Comparison of ENCODE assay signal across 14 cellular contexts in genomic region chr6:111657146-111657545, GRCh38. TPM values are rescaled to one million over a fixed set of nuclear protein-coding genes. Genes with fewer than 3 reads are reported as not detected.
DNase-seq lines count a peak whose midpoint lies in the region; ATAC-seq, FAIRE-seq and TF ChIP-seq lines count a peak whose summit lies in the region.
"Had no signal": no experiment of that assay in that cellular context is flagged by ENCODE, and none has a peak within 500 bp of the region (broad histone marks: within the 10 kb centered on the region; RNA-seq: fewer than 3 reads in every experiment).

No MANE protein-coding gene starts in this region.

- H3K79me2 ChIP-seq in HepG2 (ENCODE audit: insufficient read depth, low read length): no peaks in the 10 kb centered on the region

- CTCF ChIA-PET in HepG2 (lab: Yijun Ruan, JAX; ENCODE audit: low intra/inter-chr PET ratio, low total read pairs): no interaction called here

- TF ChIP-seq CTCF in cardiac fibroblast (IDR thresholded peaks at IDR 0.05; ENCODE audit: low read depth, low read length) (no peak), HepG2 (CRISPR knock-in tag; IDR thresholded peaks at IDR 0.05) (no peak), spleen (IDR thresholded peaks at IDR 0.05 in 8 of 11, conservative IDR thresholded peaks at IDR 0.05 in 3 of 11) (no peak)

- peak; percentile 76 for ATAC-seq in HepG2
- ATAC-seq: Panc1 had no signal

- no peak for TF ChIP-seq RAD21 in HepG2 (CRISPR knock-in tag; IDR thresholded peaks at IDR 0.05)

- H3K27me3 ChIP-seq in HepG2 (ENCODE audit: control insufficient read depth in 1 of 2, insufficient read depth in 2 of 2, low read length in 2 of 2) (no peaks in the 10 kb centered on the region), spleen (replicated peaks in 1 of 7) (no peaks in the 10 kb centered on the region)
- H3K27me3 ChIP-seq: BLaER1 treated with 17β-estradiol and CSF1 and Interleukin-3, amounts not matched to agents 10 nM and 100 nM had no signal

- no peaks in the 10 kb centered on the region for H4K20me1 ChIP-seq in HepG2 (ENCODE audit: insufficient read depth, low read length)
- H4K20me1 ChIP-seq: BLaER1 treated with 17β-estradiol and CSF1 and Interleukin-3, amounts not matched to agents 10 nM and 100 nM had no signal

- H3K4me3 ChIP-seq in cardiac fibroblast (replicated peaks in 1 of 2; ENCODE audit: low read depth in 2 of 2, low read length in 2 of 2): no peak overlapping the region
- H3K4me3 ChIP-seq in HepG2 (replicated peaks in 1 of 3; ENCODE audit: insufficient read depth in 1 of 3, low read depth in 2 of 3, low read length in 3 of 3): no peak overlapping the region
- H3K4me3 ChIP-seq in spleen: no peak overlapping the region
- H3K4me3 ChIP-seq: BLaER1 treated with 17β-estradiol and CSF1 and Interleukin-3, amounts not matched to agents 10 nM and 100 nM; coronary artery had no signal

- no peak for TF ChIP-seq POLR2A in HepG2 (IDR thresholded peaks at IDR 0.05; ENCODE audit: insufficient read depth in 1 of 2, low read depth in 2 of 2, low read length in 2 of 2)
- TF ChIP-seq POLR2A in spleen (IDR thresholded peaks at IDR 0.05): no peak

- intact Hi-C loops in HepG2 (cut with micrococcal nuclease; ENCODE audit: unreplicated experiment): no loop called here
- intact Hi-C loops in spleen (cut with DNase I; ENCODE audit: low total_unique reads): no loop called here

- H3K9ac ChIP-seq in HepG2 (ENCODE audit: insufficient read depth, low read depth, low read length): no peak overlapping the region
- H3K9ac ChIP-seq: BLaER1 treated with 17β-estradiol and CSF1 and Interleukin-3, amounts not matched to agents 10 nM and 100 nM had no signal

- DNase-seq in AG08395 (ENCODE audit: low spot score) (peak; percentile 75), HS-27A (ENCODE audit: low read depth) (peak; percentile 11), cardiac fibroblast (ENCODE audit: low read depth in 2 of 2) (peak; percentile 66 to 78), HepG2 (ENCODE audit: low spot score) (peak; percentile 80), NCI-H748 (lab: John Stamatoyannopoulos, UW; ENCODE audit: unreplicated experiment) (no peak), NCI-H146 treated with DMSO at 0.1 percent for 48 hours (lab: John Stamatoyannopoulos, UW; ENCODE audit: unreplicated experiment) (no peak), spleen (no peak), T-helper 1 cell (no peak)
- DNase-seq: NCI-H2029 had no signal

- POLR2A ChIA-PET in HepG2 (lab: Yijun Ruan, JAX): no interaction called here

- H3K9me3 ChIP-seq in HepG2 (ENCODE audit: low read length) (no peaks in the 10 kb centered on the region), spleen (no peaks in the 10 kb centered on the region)
- H3K9me3 ChIP-seq: BLaER1 treated with 17β-estradiol and CSF1 and Interleukin-3, amounts not matched to agents 10 nM and 100 nM had no signal

- H3K4me1 ChIP-seq in HepG2 (ENCODE audit: insufficient read depth, low read length) (peaks cover 28% of the 10 kb centered on the region), spleen (peaks cover 0 to 14% (median under 1%) of the 10 kb centered on the region in 6 donors)

- in situ Hi-C loops in HepG2 (cut with HindIII; ENCODE audit: extremely low pct_ligation_motif_present, low pct_unique_long_range_greater_than_20kb): no loop called here

- 30% methylated on average over 1 of the region's 1 CpG for WGBS in HepG2 (ENCODE audit: low lambda C conversion rate)
- WGBS in spleen, 5 donors: 67 to 85% (median 76%) methylated on average over 1 of the region's 1 CpG

- H3K4me2 ChIP-seq in HepG2 (ENCODE audit: low read depth, low read length): no peak overlapping the region

- H2AFZ ChIP-seq in HepG2 (ENCODE audit: low read length): no peak overlapping the region

- H3K27ac ChIP-seq in HepG2 (ENCODE audit: extremely low read length, insufficient read depth, low read length) (no peak overlapping the region), spleen (no peak overlapping the region)
- H3K27ac ChIP-seq: BLaER1 treated with 17β-estradiol and CSF1 and Interleukin-3, amounts not matched to agents 10 nM and 100 nM; HL-60 had no signal

- BruUV-seq in HepG2 (replicated peaks; lab: Mats Ljungman, UMichigan): no TSS peak

- no peak for TF ChIP-seq EP300 in HepG2 (IDR thresholded peaks at IDR 0.05; ENCODE audit: low read depth in 2 of 2, low read length in 2 of 2)
- TF ChIP-seq EP300 in HepG2 (CRISPR knock-in tag; IDR thresholded peaks at IDR 0.05; ENCODE audit: borderline replicate concordance): no peak

- H3K36me3 ChIP-seq in HepG2 (replicated peaks in 1 of 2; ENCODE audit: control insufficient read depth in 1 of 2, insufficient read depth in 2 of 2, low read length in 2 of 2) (no peaks in the 10 kb centered on the region), spleen (peaks cover 0 to 36% (median 11%) of the 10 kb centered on the region in 6 donors)

- FAIRE-seq in HepG2 (lab: Jason Lieb, UNC): peak; percentile 39
- FAIRE-seq: GM12892 had no signal

TF ChIP-seq in HepG2, 621 proteins besides CTCF, POLR2A, EP300 and RAD21 (continues in another document):
- TF ChIP-seq KAT8 (CRISPR knock-in tag; IDR thresholded peaks at IDR 0.05): peak; percentile 28; the same call in 1 of the 2 replicates
- TF ChIP-seq ARID3A (IDR thresholded peaks at IDR 0.05; ENCODE audit: low read depth, low read length): peak; percentile 84
- peak; percentile 34; the same call in 1 of the 2 replicates for TF ChIP-seq NCOR1 (IDR thresholded peaks at IDR 0.05; ENCODE audit: borderline replicate concordance, low read length)
- no peak for TF ChIP-seq HCFC1 (IDR thresholded peaks at IDR 0.05; ENCODE audit: low read depth, low read length)
- TF ChIP-seq MAFF (IDR thresholded peaks at IDR 0.05; ENCODE audit: low read depth, low read length): peak; percentile 46

RNA-seq across cellular contexts. Expression of gene TRAF3IP2, which starts 51.5 kb away (rescaled TPM):
- total RNA-seq in HepG2 (2016; rRNA removed; fragmentation: Illumina TruSeq; extraction: Trizol) (7.2 and 8.1 TPM in 2 replicates), spleen (10 to 100 TPM in 6 of 7 donors, 1 to 10 TPM in 1; 9.4 to 26.0 (median 15.2) TPM)
- 3.0 and 3.4 TPM in 2 replicates for total RNA-seq in HepG2 (2016; cell fraction: cytosol; rRNA removed; fragmentation: Illumina TruSeq; extraction: Trizol; ENCODE audit: low read depth)
- 6.7 and 7.7 TPM in 2 replicates for total RNA-seq in HepG2 (2016; cell fraction: insoluble cytoplasmic fraction; rRNA removed; fragmentation: Illumina TruSeq; extraction: Trizol)
- 8.2 and 8.7 TPM in 2 replicates for total RNA-seq in HepG2 (2016; cell fraction: membrane; rRNA removed; fragmentation: Illumina TruSeq; extraction: Trizol)
- total RNA-seq in HepG2 (2016; cell fraction: nucleus; rRNA removed; fragmentation: Illumina TruSeq; extraction: Trizol): 4.9 and 7.7 TPM in 2 replicates
- polyA plus RNA-seq in HepG2 (2011; rRNA removed) (6.7 and 9.0 TPM in 2 replicates), spleen (10 to 100 TPM; 18.5 to 30.1 (median 25.6) TPM)
- 6.2 and 8.5 TPM in 2 replicates for polyA plus RNA-seq in HepG2 (2011; cell fraction: cytosol; rRNA removed)
- polyA plus RNA-seq in HepG2 (2011; cell fraction: nucleus; rRNA removed): 3.9 and 4.2 TPM in 2 replicates
- polyA plus RNA-seq in HepG2 (2012): 7.5 and 14.6 TPM in 2 replicates
- polyA plus RNA-seq in HepG2 (2016; cell fraction: cytosol; fragmentation: Illumina TruSeq; extraction: Trizol; ENCODE audit: low read depth): 2.9 and 3.1 TPM in 2 replicates
- 7.0 and 10.0 TPM in 2 replicates for polyA plus RNA-seq in HepG2 (2016; cell fraction: insoluble cytoplasmic fraction; fragmentation: Illumina TruSeq; extraction: Trizol; ENCODE audit: low read depth)
- 5.9 and 7.5 TPM in 2 replicates for polyA plus RNA-seq in HepG2 (2016; cell fraction: membrane; fragmentation: Illumina TruSeq; extraction: Trizol; ENCODE audit: low read depth)
- 4.2 and 6.1 TPM in 2 replicates for polyA plus RNA-seq in HepG2 (2016; cell fraction: nucleus; fragmentation: Illumina TruSeq; extraction: Trizol; ENCODE audit: insufficient read depth, low read depth)
- 22.7 and 33.3 TPM in 2 replicates for polyA minus RNA-seq in HepG2 (2011; rRNA and poly(A)+ RNA removed; ENCODE audit: low replicate concordance)
- 5.7 and 6.9 TPM in 2 replicates for polyA minus RNA-seq in HepG2 (2011; cell fraction: cytosol; rRNA and poly(A)+ RNA removed)
- 5.8 TPM in 2 replicates for polyA minus RNA-seq in HepG2 (2011; cell fraction: nucleus; rRNA and poly(A)+ RNA removed)

Comparison
In these comparisons a context has a peak if more than half of its experiments do, and no peak if none do; other contexts are left out.
1. DNase-seq: peak in AG08395 (single experiment), HS-27A (single experiment), cardiac fibroblast (2 of 2) and HepG2 (single experiment); none in NCI-H748 (single experiment), NCI-H146 treated with DMSO at 0.1 percent for 48 hours (single experiment), spleen (single experiment) and T-helper 1 cell (0 of 5).